Comparison of ENCODE assay signal across 1 cellular context in genomic region chr10:71319042-71319799, GRCh38.
TF ChIP-seq lines count a peak whose summit lies in the region.

Gene SLC29A3 (plus strand): TSS chr10:71319259. CDS start chr10:71319310, 51 bp downstream.

TF ChIP-seq in HepG2, 621 proteins besides CTCF, POLR2A, EP300 and RAD21 (continued from another document and continues in another):
- TF ChIP-seq PTBP1 (IDR thresholded peaks at IDR 0.05; ENCODE audit: low read depth, low read length, poor library complexity, severe bottlenecking) (no peak), ZNF280D (CRISPR knock-in tag; IDR thresholded peaks at IDR 0.05) (no peak), GZF1 (CRISPR knock-in tag; IDR thresholded peaks at IDR 0.05) (no peak), HNF1A (IDR thresholded peaks at IDR 0.05; ENCODE audit: low read depth) (no peak), HNF1A (CRISPR knock-in tag; IDR thresholded peaks at IDR 0.05; ENCODE audit: borderline replicate concordance) (no peak), ZNF501 (CRISPR knock-in tag; IDR thresholded peaks at IDR 0.05) (no peak), SAP130 (CRISPR knock-in tag; IDR thresholded peaks at IDR 0.05; ENCODE audit: low read depth) (peak; percentile 79), ZNF350 (CRISPR knock-in tag; IDR thresholded peaks at IDR 0.05; ENCODE audit: borderline replicate concordance, low read depth) (peak; percentile 81), NPAS2 (CRISPR knock-in tag; IDR thresholded peaks at IDR 0.05; ENCODE audit: borderline replicate concordance) (no peak), RBFOX2 (IDR thresholded peaks at IDR 0.05; ENCODE audit: low read depth, low read length) (peak; percentile 83), RAD51 (IDR thresholded peaks at IDR 0.05; ENCODE audit: borderline replicate concordance) (no peak), ZNF484 (CRISPR knock-in tag; IDR thresholded peaks at IDR 0.05; ENCODE audit: borderline replicate concordance, low read depth) (no peak), ZNF766 (CRISPR knock-in tag; IDR thresholded peaks at IDR 0.05; ENCODE audit: borderline replicate concordance) (no peak), SRSF4 (IDR thresholded peaks at IDR 0.05; ENCODE audit: low read depth, low read length, poor library complexity, severe bottlenecking) (no peak), GABPB1 (CRISPR knock-in tag; IDR thresholded peaks at IDR 0.05) (peak; percentile 68; the same call in 1 of the 2 replicates), NFYC (CRISPR knock-in tag; IDR thresholded peaks at IDR 0.05) (no peak), MED8 (CRISPR knock-in tag; IDR thresholded peaks at IDR 0.05; ENCODE audit: insufficient replicate concordance) (no peak), ZNF20 (CRISPR knock-in tag; IDR thresholded peaks at IDR 0.05) (no peak), ZFYVE20 (CRISPR knock-in tag; IDR thresholded peaks at IDR 0.05; ENCODE audit: borderline replicate concordance, low read depth) (peak; percentile 33; the same call in 1 of the 2 replicates), TBL1XR1 (IDR thresholded peaks at IDR 0.05; ENCODE audit: borderline replicate concordance, low read length, partially characterized antibody) (no peak), MTF2 (CRISPR knock-in tag; IDR thresholded peaks at IDR 0.05; ENCODE audit: borderline replicate concordance) (no peak), ZNF441 (CRISPR knock-in tag; IDR thresholded peaks at IDR 0.05; ENCODE audit: borderline replicate concordance) (peak; percentile 54; the same call in 1 of the 2 replicates), ZNF660 (CRISPR knock-in tag; IDR thresholded peaks at IDR 0.05; ENCODE audit: borderline replicate concordance, low read depth) (no peak), IKZF4 (CRISPR knock-in tag; IDR thresholded peaks at IDR 0.05; ENCODE audit: borderline replicate concordance, low read depth, not compliant biosample characterization) (no peak), ZNF775 (CRISPR knock-in tag; IDR thresholded peaks at IDR 0.05; ENCODE audit: borderline replicate concordance) (no peak), ZNF713 (CRISPR knock-in tag; IDR thresholded peaks at IDR 0.05) (no peak), ZMYM3 (CRISPR knock-in tag; IDR thresholded peaks at IDR 0.05) (peak; percentile 99), ZBTB2 (CRISPR knock-in tag; IDR thresholded peaks at IDR 0.05; ENCODE audit: low read depth) (no peak), CHD2 (IDR thresholded peaks at IDR 0.05; ENCODE audit: low read depth, low read length) (no peak), ZNF34 (CRISPR knock-in tag; IDR thresholded peaks at IDR 0.05; ENCODE audit: borderline replicate concordance) (no peak), LCORL (IDR thresholded peaks at IDR 0.05) (no peak), LCORL (CRISPR knock-in tag; IDR thresholded peaks at IDR 0.05) (peak; percentile 66), XRCC5 (optimal IDR thresholded peaks at IDR 0.05; ENCODE audit: low read length) (peak; percentile 30), KMT2A (CRISPR knock-in tag; IDR thresholded peaks at IDR 0.05) (peak; percentile 27; the same call in 1 of the 2 replicates), SSRP1 (CRISPR knock-in tag; IDR thresholded peaks at IDR 0.05) (no peak), KAT8 (CRISPR knock-in tag; IDR thresholded peaks at IDR 0.05) (no peak), TARDBP (CRISPR knock-in tag; IDR thresholded peaks at IDR 0.05) (peak; percentile 65; the same call in 1 of the 2 replicates), ZIK1 (CRISPR knock-in tag; IDR thresholded peaks at IDR 0.05; ENCODE audit: borderline replicate concordance, low read depth) (no peak), TEAD2 (CRISPR knock-in tag; IDR thresholded peaks at IDR 0.05) (no peak), ZNF597 (CRISPR knock-in tag; IDR thresholded peaks at IDR 0.05) (no peak), SNAI1 (CRISPR knock-in tag; IDR thresholded peaks at IDR 0.05; ENCODE audit: borderline replicate concordance) (no peak), NKX3-1 (CRISPR knock-in tag; IDR thresholded peaks at IDR 0.05) (no peak), EEA1 (CRISPR knock-in tag; IDR thresholded peaks at IDR 0.05; ENCODE audit: borderline replicate concordance) (no peak), GATA4 (IDR thresholded peaks at IDR 0.05; ENCODE audit: borderline replicate concordance, low read depth) (no peak)
- TF ChIP-seq, protein P1, sequence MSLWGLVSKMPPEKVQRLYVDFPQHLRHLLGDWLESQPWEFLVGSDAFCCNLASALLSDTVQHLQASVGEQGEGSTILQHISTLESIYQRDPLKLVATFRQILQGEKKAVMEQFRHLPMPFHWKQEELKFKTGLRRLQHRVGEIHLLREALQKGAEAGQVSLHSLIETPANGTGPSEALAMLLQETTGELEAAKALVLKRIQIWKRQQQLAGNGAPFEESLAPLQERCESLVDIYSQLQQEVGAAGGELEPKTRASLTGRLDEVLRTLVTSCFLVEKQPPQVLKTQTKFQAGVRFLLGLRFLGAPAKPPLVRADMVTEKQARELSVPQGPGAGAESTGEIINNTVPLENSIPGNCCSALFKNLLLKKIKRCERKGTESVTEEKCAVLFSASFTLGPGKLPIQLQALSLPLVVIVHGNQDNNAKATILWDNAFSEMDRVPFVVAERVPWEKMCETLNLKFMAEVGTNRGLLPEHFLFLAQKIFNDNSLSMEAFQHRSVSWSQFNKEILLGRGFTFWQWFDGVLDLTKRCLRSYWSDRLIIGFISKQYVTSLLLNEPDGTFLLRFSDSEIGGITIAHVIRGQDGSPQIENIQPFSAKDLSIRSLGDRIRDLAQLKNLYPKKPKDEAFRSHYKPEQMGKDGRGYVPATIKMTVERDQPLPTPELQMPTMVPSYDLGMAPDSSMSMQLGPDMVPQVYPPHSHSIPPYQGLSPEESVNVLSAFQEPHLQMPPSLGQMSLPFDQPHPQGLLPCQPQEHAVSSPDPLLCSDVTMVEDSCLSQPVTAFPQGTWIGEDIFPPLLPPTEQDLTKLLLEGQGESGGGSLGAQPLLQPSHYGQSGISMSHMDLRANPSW (CRISPR knock-in tag; IDR thresholded peaks at IDR 0.05; ENCODE audit: borderline replicate concordance), result no peak
- TF ChIP-seq, protein P2, sequence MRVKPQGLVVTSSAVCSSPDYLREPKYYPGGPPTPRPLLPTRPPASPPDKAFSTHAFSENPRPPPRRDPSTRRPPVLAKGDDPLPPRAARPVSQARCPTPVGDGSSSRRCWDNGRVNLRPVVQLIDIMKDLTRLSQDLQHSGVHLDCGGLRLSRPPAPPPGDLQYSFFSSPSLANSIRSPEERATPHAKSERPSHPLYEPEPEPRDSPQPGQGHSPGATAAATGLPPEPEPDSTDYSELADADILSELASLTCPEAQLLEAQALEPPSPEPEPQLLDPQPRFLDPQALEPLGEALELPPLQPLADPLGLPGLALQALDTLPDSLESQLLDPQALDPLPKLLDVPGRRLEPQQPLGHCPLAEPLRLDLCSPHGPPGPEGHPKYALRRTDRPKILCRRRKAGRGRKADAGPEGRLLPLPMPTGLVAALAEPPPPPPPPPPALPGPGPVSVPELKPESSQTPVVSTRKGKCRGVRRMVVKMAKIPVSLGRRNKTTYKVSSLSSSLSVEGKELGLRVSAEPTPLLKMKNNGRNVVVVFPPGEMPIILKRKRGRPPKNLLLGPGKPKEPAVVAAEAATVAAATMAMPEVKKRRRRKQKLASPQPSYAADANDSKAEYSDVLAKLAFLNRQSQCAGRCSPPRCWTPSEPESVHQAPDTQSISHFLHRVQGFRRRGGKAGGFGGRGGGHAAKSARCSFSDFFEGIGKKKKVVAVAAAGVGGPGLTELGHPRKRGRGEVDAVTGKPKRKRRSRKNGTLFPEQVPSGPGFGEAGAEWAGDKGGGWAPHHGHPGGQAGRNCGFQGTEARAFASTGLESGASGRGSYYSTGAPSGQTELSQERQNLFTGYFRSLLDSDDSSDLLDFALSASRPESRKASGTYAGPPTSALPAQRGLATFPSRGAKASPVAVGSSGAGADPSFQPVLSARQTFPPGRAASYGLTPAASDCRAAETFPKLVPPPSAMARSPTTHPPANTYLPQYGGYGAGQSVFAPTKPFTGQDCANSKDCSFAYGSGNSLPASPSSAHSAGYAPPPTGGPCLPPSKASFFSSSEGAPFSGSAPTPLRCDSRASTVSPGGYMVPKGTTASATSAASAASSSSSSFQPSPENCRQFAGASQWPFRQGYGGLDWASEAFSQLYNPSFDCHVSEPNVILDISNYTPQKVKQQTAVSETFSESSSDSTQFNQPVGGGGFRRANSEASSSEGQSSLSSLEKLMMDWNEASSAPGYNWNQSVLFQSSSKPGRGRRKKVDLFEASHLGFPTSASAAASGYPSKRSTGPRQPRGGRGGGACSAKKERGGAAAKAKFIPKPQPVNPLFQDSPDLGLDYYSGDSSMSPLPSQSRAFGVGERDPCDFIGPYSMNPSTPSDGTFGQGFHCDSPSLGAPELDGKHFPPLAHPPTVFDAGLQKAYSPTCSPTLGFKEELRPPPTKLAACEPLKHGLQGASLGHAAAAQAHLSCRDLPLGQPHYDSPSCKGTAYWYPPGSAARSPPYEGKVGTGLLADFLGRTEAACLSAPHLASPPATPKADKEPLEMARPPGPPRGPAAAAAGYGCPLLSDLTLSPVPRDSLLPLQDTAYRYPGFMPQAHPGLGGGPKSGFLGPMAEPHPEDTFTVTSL (CRISPR knock-in tag; IDR thresholded peaks at IDR 0.05; ENCODE audit: borderline replicate concordance), result no peak; the same call in 1 of the 2 replicates
- TF ChIP-seq, protein P3, sequence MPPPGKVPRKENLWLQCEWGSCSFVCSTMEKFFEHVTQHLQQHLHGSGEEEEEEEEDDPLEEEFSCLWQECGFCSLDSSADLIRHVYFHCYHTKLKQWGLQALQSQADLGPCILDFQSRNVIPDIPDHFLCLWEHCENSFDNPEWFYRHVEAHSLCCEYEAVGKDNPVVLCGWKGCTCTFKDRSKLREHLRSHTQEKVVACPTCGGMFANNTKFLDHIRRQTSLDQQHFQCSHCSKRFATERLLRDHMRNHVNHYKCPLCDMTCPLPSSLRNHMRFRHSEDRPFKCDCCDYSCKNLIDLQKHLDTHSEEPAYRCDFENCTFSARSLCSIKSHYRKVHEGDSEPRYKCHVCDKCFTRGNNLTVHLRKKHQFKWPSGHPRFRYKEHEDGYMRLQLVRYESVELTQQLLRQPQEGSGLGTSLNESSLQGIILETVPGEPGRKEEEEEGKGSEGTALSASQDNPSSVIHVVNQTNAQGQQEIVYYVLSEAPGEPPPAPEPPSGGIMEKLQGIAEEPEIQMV (CRISPR knock-in tag; IDR thresholded peaks at IDR 0.05; ENCODE audit: low read depth), result no peak
